ENCODE assay signal across 1 cellular context in the genomic region with DNA sequence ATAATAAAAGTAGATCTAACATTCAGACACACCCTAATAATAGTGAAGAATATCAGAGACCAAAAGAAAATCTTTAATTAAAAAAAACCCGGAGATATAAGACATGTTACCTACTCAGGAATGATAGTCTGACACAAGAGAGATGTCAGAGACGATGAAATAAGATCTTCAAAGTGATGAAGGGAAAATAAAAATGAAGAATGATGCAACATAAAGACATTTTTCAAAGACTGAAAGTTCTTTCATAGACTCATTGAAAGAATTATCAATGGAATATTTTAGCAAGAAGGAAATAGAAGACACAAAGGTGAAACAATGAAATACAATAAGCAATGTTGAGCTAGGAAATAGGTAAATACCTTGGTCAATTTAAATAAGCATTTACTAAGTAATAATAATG.
TF ChIP-seq lines count a peak whose summit lies in the region.

No MANE protein-coding gene starts in this region.

TF ChIP-seq in IMR-90, 13 proteins besides CTCF, POLR2A, EP300 and RAD21:
- TF ChIP-seq SMC3 (IDR thresholded peaks at IDR 0.05; ENCODE audit: low read depth, low read length) = no peak
- TF ChIP-seq CEBPB (IDR thresholded peaks at IDR 0.05; ENCODE audit: low read depth, low read length) = 0 out of 2 replicates have a peak, but pooled peaks have one; percentile 3
TF ChIP-seq in IMR-90: peak in this region for 1.
